In the genomic region with DNA sequence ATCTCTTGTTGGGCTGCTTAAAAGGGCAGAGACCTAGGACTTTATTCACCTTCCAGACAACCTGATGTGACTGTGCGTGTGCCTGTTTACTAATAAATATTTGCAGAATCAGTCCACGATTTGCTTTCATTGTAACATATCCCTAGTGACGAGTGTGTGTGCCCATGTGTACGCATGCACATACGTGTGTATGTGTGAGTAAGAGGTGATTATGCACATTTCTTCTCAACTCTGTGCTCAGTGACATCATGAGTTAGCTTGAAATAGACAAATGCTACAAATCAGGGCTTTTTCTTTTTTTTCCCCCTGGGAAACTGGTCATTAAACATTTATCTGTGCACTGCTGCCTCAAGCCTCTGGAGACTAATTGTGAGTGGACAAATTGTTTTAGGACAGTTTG, we compare ENCODE assay signal across 1 cellular context.
TF ChIP-seq lines count a peak whose summit lies in the region.

No MANE protein-coding gene starts in this region.

TF ChIP-seq in HepG2, 621 proteins besides CTCF, POLR2A, EP300 and RAD21:
- TF ChIP-seq, protein P1, sequence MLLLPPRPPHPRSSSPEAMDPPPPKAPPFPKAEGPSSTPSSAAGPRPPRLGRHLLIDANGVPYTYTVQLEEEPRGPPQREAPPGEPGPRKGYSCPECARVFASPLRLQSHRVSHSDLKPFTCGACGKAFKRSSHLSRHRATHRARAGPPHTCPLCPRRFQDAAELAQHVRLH (CRISPR knock-in tag; IDR thresholded peaks at IDR 0.05; ENCODE audit: borderline replicate concordance, low read depth) = no peak
- TF ChIP-seq PLRG1 (conservative IDR thresholded peaks at IDR 0.05) = no peak
- TF ChIP-seq, protein P2, sequence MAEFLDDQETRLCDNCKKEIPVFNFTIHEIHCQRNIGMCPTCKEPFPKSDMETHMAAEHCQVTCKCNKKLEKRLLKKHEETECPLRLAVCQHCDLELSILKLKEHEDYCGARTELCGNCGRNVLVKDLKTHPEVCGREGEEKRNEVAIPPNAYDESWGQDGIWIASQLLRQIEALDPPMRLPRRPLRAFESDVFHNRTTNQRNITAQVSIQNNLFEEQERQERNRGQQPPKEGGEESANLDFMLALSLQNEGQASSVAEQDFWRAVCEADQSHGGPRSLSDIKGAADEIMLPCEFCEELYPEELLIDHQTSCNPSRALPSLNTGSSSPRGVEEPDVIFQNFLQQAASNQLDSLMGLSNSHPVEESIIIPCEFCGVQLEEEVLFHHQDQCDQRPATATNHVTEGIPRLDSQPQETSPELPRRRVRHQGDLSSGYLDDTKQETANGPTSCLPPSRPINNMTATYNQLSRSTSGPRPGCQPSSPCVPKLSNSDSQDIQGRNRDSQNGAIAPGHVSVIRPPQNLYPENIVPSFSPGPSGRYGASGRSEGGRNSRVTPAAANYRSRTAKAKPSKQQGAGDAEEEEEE (CRISPR knock-in tag; IDR thresholded peaks at IDR 0.05; ENCODE audit: borderline replicate concordance) = no peak
- TF ChIP-seq, protein P3, sequence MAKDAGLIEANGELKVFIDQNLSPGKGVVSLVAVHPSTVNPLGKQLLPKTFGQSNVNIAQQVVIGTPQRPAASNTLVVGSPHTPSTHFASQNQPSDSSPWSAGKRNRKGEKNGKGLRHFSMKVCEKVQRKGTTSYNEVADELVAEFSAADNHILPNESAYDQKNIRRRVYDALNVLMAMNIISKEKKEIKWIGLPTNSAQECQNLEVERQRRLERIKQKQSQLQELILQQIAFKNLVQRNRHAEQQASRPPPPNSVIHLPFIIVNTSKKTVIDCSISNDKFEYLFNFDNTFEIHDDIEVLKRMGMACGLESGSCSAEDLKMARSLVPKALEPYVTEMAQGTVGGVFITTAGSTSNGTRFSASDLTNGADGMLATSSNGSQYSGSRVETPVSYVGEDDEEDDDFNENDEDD (CRISPR knock-in tag; IDR thresholded peaks at IDR 0.05; ENCODE audit: borderline replicate concordance) = no peak
- no peak for TF ChIP-seq ZNF274 (CRISPR knock-in tag; IDR thresholded peaks at IDR 0.05)
- no peak for TF ChIP-seq NAIF1 (CRISPR knock-in tag; IDR thresholded peaks at IDR 0.05; ENCODE audit: borderline replicate concordance)
- TF ChIP-seq CREB1 (IDR thresholded peaks at IDR 0.05) = peak; percentile 59; the same call in 1 of the 2 replicates
- no peak for TF ChIP-seq CREB1 (CRISPR knock-in tag; IDR thresholded peaks at IDR 0.05)
